ENCODE assay signal across 11 cellular contexts in the genomic region with DNA sequence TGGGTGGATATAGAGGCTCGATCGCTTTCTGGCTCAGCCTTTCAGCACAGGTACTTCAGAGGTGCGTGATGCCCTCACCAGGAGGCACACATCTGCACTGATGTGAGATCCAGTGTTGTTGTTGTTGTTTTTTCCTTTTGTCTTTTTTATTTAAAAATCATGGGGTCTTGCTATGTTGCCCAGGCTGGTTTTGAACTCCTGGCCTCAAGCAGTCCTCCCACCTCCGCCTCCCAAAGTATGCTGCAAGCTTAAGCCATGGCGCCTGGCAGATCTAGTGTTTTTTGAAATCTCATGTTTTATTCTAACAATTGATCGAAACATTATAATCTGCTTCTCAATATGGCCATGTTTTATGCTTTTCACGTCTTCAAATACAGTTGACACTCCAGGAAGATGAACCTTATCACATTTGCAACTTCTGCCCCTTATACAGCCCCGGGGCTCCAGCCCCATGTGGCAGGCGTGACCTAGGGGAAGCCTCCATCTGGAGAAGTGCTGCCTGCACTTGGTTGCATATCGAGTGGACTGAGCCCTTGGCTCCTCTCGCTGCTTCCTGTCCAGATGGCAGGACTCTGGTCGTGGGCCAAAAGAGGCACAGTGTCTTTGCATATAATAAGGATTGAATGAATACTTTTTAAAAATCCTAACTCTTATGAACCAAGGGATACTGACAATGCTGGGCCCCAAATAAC.
DNase-seq lines count a peak whose midpoint lies in the region; FAIRE-seq and TF ChIP-seq lines count a peak whose summit lies in the region.
"Had no signal": no experiment of that assay in that cellular context is flagged by ENCODE, and none has a peak within 500 bp of the region (broad histone marks: within the 10 kb centered on the region; RNA-seq: fewer than 3 reads in every experiment).

No MANE protein-coding gene starts in this region.

- H3K27ac ChIP-seq in spleen, result peak overlapping the region in 7 of 8 donors; percentile 8 to 59 (median 49)

- H3K36me3 ChIP-seq in spleen, result peaks cover 0 to 16% (median 0%) of the 10 kb centered on the region in 6 donors

- no peaks in the 10 kb centered on the region for H3K9me3 ChIP-seq in spleen

- H3K4me3 Mint-ChIP-seq in glutamatergic neuron (ENCODE audit: unreplicated experiment), result peak overlapping the region; percentile 18

- no peak for TF ChIP-seq POLR2A in spleen (IDR thresholded peaks at IDR 0.05)

- peaks cover 7 to 29% (median 16%) of the 10 kb centered on the region in 6 donors for H3K4me1 ChIP-seq in spleen

- H3K27ac Mint-ChIP-seq in glutamatergic neuron (ENCODE audit: unreplicated experiment), result peak overlapping the region; percentile 95

- no peak overlapping the region for H3K4me3 ChIP-seq in spleen

- H3K4me1 Mint-ChIP-seq in glutamatergic neuron (ENCODE audit: low read depth, unreplicated experiment), result peaks cover 15% of the 10 kb centered on the region

- H3K27me3 Mint-ChIP-seq in glutamatergic neuron (ENCODE audit: unreplicated experiment), result peaks cover 6% of the 10 kb centered on the region
- H3K27me3 Mint-ChIP-seq: IgD-negative memory B cell had no signal

- WGBS in spleen, 5 donors, result 57 to 69% (median 63%) methylated on average over 12 of the region's 12 CpGs

- no peaks in the 10 kb centered on the region for H3K27me3 ChIP-seq in spleen (replicated peaks in 1 of 7)

- peak; percentile 31 for DNase-seq in NCI-H1105 treated with DMSO at 0.1 percent for 48 hours (lab: John Stamatoyannopoulos, UW)
- no peak for DNase-seq in NCI-H1105 (lab: John Stamatoyannopoulos, UW)
- DNase-seq in SHP77 (lab: John Stamatoyannopoulos, UW), result peak; percentile 54 to 57
- DNase-seq in glutamatergic neuron, result peak; percentile 74
- DNase-seq in spleen, result peak; percentile 79
- DNase-seq in stimulated activated CD4-positive, alpha-beta T cell treated with anti-CD3 and anti-CD28 coated beads, Interleukin-15, amount 100 ng/mL, for 24 hours, result no peak
- DNase-seq in frontal cortex (ENCODE audit: low spot score in 2 of 2), result no peak
- no peak for DNase-seq in NCI-H1048 (lab: John Stamatoyannopoulos, UW)

- peaks cover 9% of the 10 kb centered on the region for H3K9me3 Mint-ChIP-seq in glutamatergic neuron (ENCODE audit: unreplicated experiment)
- H3K9me3 Mint-ChIP-seq: IgD-negative memory B cell had no signal

- no peak for FAIRE-seq in frontal cortex (lab: Jason Lieb, UNC)
- FAIRE-seq: A204.1, GM19239 had no signal

- TF ChIP-seq CTCF in glutamatergic neuron (IDR thresholded peaks at IDR 0.05; ENCODE audit: partially characterized antibody, unreplicated experiment) (no peak), spleen (IDR thresholded peaks at IDR 0.05 in 8 of 11, conservative IDR thresholded peaks at IDR 0.05 in 3 of 11) (no peak)

- H3K36me3 Mint-ChIP-seq in glutamatergic neuron (ENCODE audit: unreplicated experiment), result no peaks in the 10 kb centered on the region

- intact Hi-C loops in spleen (cut with DNase I; ENCODE audit: low total_unique reads), result no loop called here

Comparison
In these comparisons a context has a peak if more than half of its experiments do, and no peak if none do; other contexts are left out.
1. DNase-seq: peak in NCI-H1105 treated with DMSO at 0.1 percent for 48 hours (single experiment), SHP77 (2 of 2), glutamatergic neuron (single experiment) and spleen (single experiment); none in NCI-H1105 (single experiment), stimulated activated CD4-positive, alpha-beta T cell treated with anti-CD3 and anti-CD28 coated beads, Interleukin-15, amount 100 ng/mL, for 24 hours (single experiment), frontal cortex (0 of 2) and NCI-H1048 (single experiment).